8 cellular contexts compared by ENCODE assay signal in the genomic region with DNA sequence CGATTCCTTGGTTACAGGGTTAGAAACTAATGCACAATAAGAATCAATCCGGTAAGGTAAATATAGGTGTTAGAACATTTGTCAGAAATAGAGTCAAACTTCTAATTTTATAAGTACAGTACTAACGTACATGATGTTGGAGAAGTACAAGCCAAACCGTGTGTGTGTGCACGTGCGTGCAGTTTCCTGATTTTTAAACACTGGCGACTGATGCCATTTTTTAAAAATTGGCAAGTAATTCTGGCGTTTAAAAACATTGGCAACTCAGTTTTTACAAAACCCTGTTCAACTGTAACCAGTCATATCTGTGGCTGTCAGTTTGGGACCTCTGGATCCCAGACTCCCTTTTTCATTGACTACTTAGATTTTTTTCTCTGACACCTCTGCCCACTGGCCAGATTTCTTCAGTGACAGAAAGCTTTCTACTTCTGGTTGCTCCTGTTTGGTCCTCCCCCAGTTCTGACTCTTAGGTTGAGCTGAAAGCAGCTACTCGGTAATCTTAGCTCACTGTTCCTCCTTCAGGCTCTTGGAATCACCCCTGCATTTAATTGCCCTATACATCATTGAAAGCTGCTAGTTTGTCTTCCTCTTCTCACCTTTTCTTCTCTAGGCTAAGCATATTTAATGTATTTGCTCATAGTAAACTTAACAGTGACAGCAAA. TPM values are rescaled to one million over a fixed set of nuclear protein-coding genes. Genes with fewer than 3 reads are reported as not detected.
A peak's percentile ranks its signal among the peaks of the same experiment; 100 is the strongest.
DNase-seq lines count a peak whose midpoint lies in the region; ATAC-seq and TF ChIP-seq lines count a peak whose summit lies in the region.

No MANE protein-coding gene starts in this region.

- H3K4me3 ChIP-seq in Karpas-422 (ENCODE audit: low read length), result peak overlapping the region; percentile 95
- peak overlapping the region; percentile 68 to 88 (median 77) for H3K4me3 ChIP-seq in breast epithelium
- H3K4me3 ChIP-seq in mononuclear cell (ENCODE audit: low read length), result peak overlapping the region; percentile 73

- peak overlapping the region; percentile 95 for H3K9ac ChIP-seq in Karpas-422 (ENCODE audit: low read length)

- DNase-seq in AML-193 (lab: John Stamatoyannopoulos, UW) (peak; percentile 54 to 57), Karpas-422 (peak; percentile 57), breast epithelium (ENCODE audit: low spot score in 2 of 2) (no peak), epidermal melanocyte (ENCODE audit: insufficient read length, low spot score) (no peak), NCI-H128 (lab: John Stamatoyannopoulos, UW; ENCODE audit: unreplicated experiment) (no peak)

- TF ChIP-seq POLR2A in breast epithelium (IDR thresholded peaks at IDR 0.05), result no peak

- peak overlapping the region; percentile 94 for H3K4me2 ChIP-seq in Karpas-422 (ENCODE audit: low read depth, low read length, poor library complexity, severe bottlenecking)

- peak overlapping the region; percentile 50 for H3K27ac ChIP-seq in Karpas-422 (ENCODE audit: low read length)
- H3K27ac ChIP-seq in breast epithelium, result peak overlapping the region; percentile 92

- TF ChIP-seq CTCF in breast epithelium (IDR thresholded peaks at IDR 0.05), result no peak

- intact Hi-C loops in breast epithelium (cut with DNase I; ENCODE audit: low total_unique reads), result no loop called here

- peaks cover 49% of the 10 kb centered on the region for H3K79me2 ChIP-seq in Karpas-422 (ENCODE audit: low read length)

- H4K20me1 ChIP-seq in Karpas-422 (ENCODE audit: insufficient read depth, low read depth, low read length), result no peaks in the 10 kb centered on the region

- H3K36me3 ChIP-seq in Karpas-422 (ENCODE audit: insufficient read depth, low read length), result peaks cover 3% of the 10 kb centered on the region; the same call in 1 of the 2 replicates
- H3K36me3 ChIP-seq in breast epithelium, result no peaks in the 10 kb centered on the region

- H3K9me2 ChIP-seq in Karpas-422 (replicated peaks; ENCODE audit: insufficient read depth, low read length), result no peaks in the 10 kb centered on the region

- no peaks in the 10 kb centered on the region for H3K9me3 ChIP-seq in Karpas-422 (ENCODE audit: low read length)
- no peaks in the 10 kb centered on the region for H3K9me3 ChIP-seq in breast epithelium
- H3K9me3 ChIP-seq in mononuclear cell (ENCODE audit: low read depth, low read length), result no peaks in the 10 kb centered on the region

- no peak for ATAC-seq in HG03469 (IDR thresholded peaks at IDR 0.05; ENCODE audit: unreplicated experiment)
- ATAC-seq in GM19023 (IDR thresholded peaks at IDR 0.05; ENCODE audit: unreplicated experiment), result no peak

- H2AFZ ChIP-seq in Karpas-422 (ENCODE audit: low read length), result no peak overlapping the region

- H3K4me1 ChIP-seq in Karpas-422 (ENCODE audit: low read length) (peaks cover 19% of the 10 kb centered on the region), breast epithelium (peaks cover 7 to 10% of the 10 kb centered on the region in 2 donors), mononuclear cell (ENCODE audit: insufficient read depth, low read length) (peaks cover 54% of the 10 kb centered on the region)

- H3K27me3 ChIP-seq in Karpas-422 (ENCODE audit: low read length), result no peaks in the 10 kb centered on the region
- no peaks in the 10 kb centered on the region for H3K27me3 ChIP-seq in breast epithelium
- H3K27me3 ChIP-seq in mononuclear cell (ENCODE audit: insufficient read depth, low read length), result no peaks in the 10 kb centered on the region

RNA-seq across cellular contexts. Expression of a gene that starts 0.8 kb away (rescaled TPM):
- total RNA-seq in Karpas-422 (2014; rRNA removed; shearing (Covaris generic); ENCODE audit: low replicate concordance), result 24.6 and 50.9 TPM in 2 replicates
- total RNA-seq in breast epithelium (10 to 100 TPM; 64.9 to 81.9 (median 75.5) TPM), mononuclear cell (92.4 TPM)

Comparison
In these comparisons a context has a peak if more than half of its experiments do, and no peak if none do; other contexts are left out.
1. DNase-seq: peak in AML-193 (2 of 2) and Karpas-422 (single experiment); none in breast epithelium (0 of 2), epidermal melanocyte (single experiment) and NCI-H128 (single experiment).
2. Peak in every context shown above with its lines, with median percentiles within 50 percentile points of each other: H3K4me3 ChIP-seq.